6 cellular contexts compared by ENCODE assay signal in the genomic region with DNA sequence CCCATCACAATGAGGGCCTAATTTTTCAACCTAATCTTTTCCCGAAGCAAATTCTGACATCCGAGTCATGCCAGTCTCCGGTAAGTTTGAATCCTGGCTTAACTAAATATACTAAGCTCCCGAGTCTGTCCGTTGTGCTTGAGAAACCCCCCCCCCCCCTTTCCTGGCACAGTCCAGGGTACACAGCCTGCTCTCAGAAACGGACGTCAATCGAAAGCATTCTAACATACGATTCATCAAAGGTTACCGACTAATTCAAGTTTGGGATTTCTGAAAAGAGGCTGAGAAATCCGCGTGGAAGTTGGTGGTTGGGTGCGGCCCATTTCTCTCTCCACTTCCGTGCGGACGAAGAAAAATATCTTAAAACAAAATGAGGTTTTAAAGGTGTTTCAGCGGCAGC. TPM values are rescaled to one million over a fixed set of nuclear protein-coding genes. Genes with fewer than 3 reads are reported as not detected.
DNase-seq lines count a peak whose midpoint lies in the region; ATAC-seq, FAIRE-seq and TF ChIP-seq lines count a peak whose summit lies in the region.

No MANE protein-coding gene starts in this region.

- FAIRE-seq in H54 (lab: Jason Lieb, UNC): no peak

- TF ChIP-seq CTCF in CD14-positive monocyte (IDR thresholded peaks at IDR 0.05): no peak

- no peak for TF ChIP-seq POLR2A in H54 (IDR thresholded peaks at IDR 0.05; ENCODE audit: low read depth, low read length)

- no peak for DNase-seq in CD14-positive monocyte (ENCODE audit: low spot score)
- peak in 1 of 34 experiments; percentile 1 for DNase-seq in T-cell
- peak; percentile 33 for DNase-seq in left kidney (ENCODE audit: low read depth, low spot score)
- DNase-seq in GM19240 (ENCODE audit: insufficient read length, low spot score): no peak
- no peak for DNase-seq in H54 (ENCODE audit: insufficient read length, low spot score)
- DNase-seq in NCI-H82 treated with DMSO at 0.1 percent for 48 hours (lab: John Stamatoyannopoulos, UW; ENCODE audit: unreplicated experiment): no peak

- ATAC-seq in T-cell (replicated peaks in 1 of 4): no peak

- intact Hi-C loops in CD14-positive monocyte (cut with micrococcal nuclease): loop anchor here (2.0 to 5.0 kb wide), 2 partner anchors 157 to 159 kb away; partner anchors contain the start of gene NUP54 (in 2 of the 2)

- H3K36me3 Mint-ChIP-seq in CD14-positive monocyte (peaks cover 10 to 12% of the 10 kb centered on the region in 2 donors), T-cell (peaks cover 5% of the 10 kb centered on the region)

- H3K27ac Mint-ChIP-seq in CD14-positive monocyte: peak overlapping the region; percentile 83 to 95 (median 88)
- peak overlapping the region; percentile 83 to 91 for H3K27ac Mint-ChIP-seq in T-cell

- H3K9me3 Mint-ChIP-seq in CD14-positive monocyte: no peaks in the 10 kb centered on the region
- H3K9me3 Mint-ChIP-seq in T-cell: no peaks in the 10 kb centered on the region

- H3K4me1 Mint-ChIP-seq in CD14-positive monocyte (peaks cover 31% of the 10 kb centered on the region), T-cell (peaks cover 7 to 39% (median 8%) of the 10 kb centered on the region in 3 donors)

- peak overlapping the region; percentile 88 to 94 for H3K4me3 Mint-ChIP-seq in CD14-positive monocyte
- H3K4me3 Mint-ChIP-seq in T-cell: peak overlapping the region; percentile 93 to 96 (median 94)

- peaks cover 1 to 5% (median 2%) of the 10 kb centered on the region in 3 donors for H3K27me3 Mint-ChIP-seq in CD14-positive monocyte (ENCODE audit: low read depth in 3 of 3)
- H3K27me3 Mint-ChIP-seq in T-cell: peaks cover 0 to 2% of the 10 kb centered on the region in 2 donors

- CTCF ChIA-PET in T-cell (lab: Charles Lee): interaction anchor here (0.6 to 1.2 kb wide), 7 partner anchors 15 to 1872 kb away, joined by 3 to 6 read pairs (median 3); partner anchors contain the start of genes NAAA (in 1 of the 2), NUP54 (in 1 of the 2) and USO1 (in 1 of the 2)

- POLR2A ChIA-PET in T-cell (lab: Charles Lee): interaction anchor here in 1 of 2 donors (0.6 to 0.8 kb wide), 2 partner anchors 50 to 476 kb away, joined by 5 to 6 read pairs; partner anchors contain the start of genes NAAA, RCHY1 and THAP6

RNA-seq across cellular contexts. Expression of gene SDAD1, which starts 0.6 kb away (rescaled TPM):
- polyA plus RNA-seq in CD14-positive monocyte: 10 to 100 TPM; 20.7 to 38.1 TPM
- 10 to 100 TPM; 44.2 to 56.9 (median 47.3) TPM for total RNA-seq in T-cell

RNA-seq across cellular contexts. Expression of gene CXCL9, which starts 17.2 kb away (rescaled TPM):
- polyA plus RNA-seq in CD14-positive monocyte: under 1 TPM; 0.46 to 0.55 TPM
- not detected for total RNA-seq in T-cell

RNA-seq across cellular contexts. Expression of gene CXCL10, which starts 33.2 kb away (rescaled TPM):
- polyA plus RNA-seq in CD14-positive monocyte: 10 to 100 TPM; 16.3 to 16.5 TPM
- total RNA-seq in T-cell: not detected

RNA-seq across cellular contexts. Expression of gene CXCL11, which starts 45.7 kb away (rescaled TPM):
- polyA plus RNA-seq in CD14-positive monocyte: under 1 TPM; 0.25 to 0.36 TPM
- not detected for total RNA-seq in T-cell

RNA-seq across cellular contexts. Expression of gene NAAA, which starts 49.3 kb away (rescaled TPM):
- polyA plus RNA-seq in CD14-positive monocyte: 100 to 1,000 TPM; 170 to 231 TPM
- 10 to 100 TPM; 51.7 to 82.4 (median 73.5) TPM for total RNA-seq in T-cell
